In genomic region chr3:42495393-42495792, GRCh38 we compare ENCODE assay signal across 24 cellular contexts. TPM values are rescaled to one million over a fixed set of nuclear protein-coding genes. Genes with fewer than 3 reads are reported as not detected.
A peak's percentile ranks its signal among the peaks of the same experiment; 100 is the strongest.
DNase-seq lines count a peak whose midpoint lies in the region; ATAC-seq and TF ChIP-seq lines count a peak whose summit lies in the region.
"Had no signal": no experiment of that assay in that cellular context is flagged by ENCODE, and none has a peak within 500 bp of the region (broad histone marks: within the 10 kb centered on the region; RNA-seq: fewer than 3 reads in every experiment).

No MANE protein-coding gene starts in this region.

- RAD21 ChIA-PET in HCT116 (lab: Charles Lee; ENCODE audit: low non-redundant PET in 1 of 2, low total read pairs in 2 of 2, uncharacterized antibody in 2 of 2, unreplicated experiment in 2 of 2) = interaction anchor here in 1 of 2 experiments (0.6 kb wide), 1 partner anchor 295 kb away, joined by 3 read pairs; no protein-coding TSS in a partner anchor

- no peaks in the 10 kb centered on the region for H3K9me3 Mint-ChIP-seq in activated CD8-positive, alpha-beta T cell treated with anti-CD3 and anti-CD28 coated beads, Interleukin-2, amount 10 ng/mL, durations not matched to agents 7 days and 5 days (ENCODE audit: insufficient read depth)
- no peaks in the 10 kb centered on the region for H3K9me3 Mint-ChIP-seq in activated CD8-positive, alpha-beta T cell treated with anti-CD3 and anti-CD28 coated beads for 36 hours
- H3K9me3 Mint-ChIP-seq in osteocyte (ENCODE audit: unreplicated experiment) (no peaks in the 10 kb centered on the region), Calu3 (ENCODE audit: low read depth, unreplicated experiment) (no peaks in the 10 kb centered on the region)
- H3K9me3 Mint-ChIP-seq: CD8-positive, alpha-beta T cell had no signal

- BruUV-seq in HCT116 (replicated peaks; lab: Mats Ljungman, UMichigan) = no TSS peak
- BruUV-seq in Calu3 (replicated peaks; lab: Mats Ljungman, UMichigan) = no TSS peak

- intact Hi-C loops in activated CD8-positive, alpha-beta T cell treated with anti-CD3 and anti-CD28 coated beads for 36 hours (cut with micrococcal nuclease) = no loop called here
- intact Hi-C loops in HCT116 (cut with micrococcal nuclease) = no loop called here
- intact Hi-C loops in Calu3 (cut with micrococcal nuclease; ENCODE audit: unreplicated experiment) = no loop called here
- intact Hi-C loops in Right ventricle myocardium inferior (cut with DNase I) = no loop called here

- H3K9ac ChIP-seq in HCT116 (ENCODE audit: low read length) = no peak overlapping the region
- H3K9ac ChIP-seq: BLaER1 treated with 17β-estradiol and CSF1 and Interleukin-3, amounts not matched to agents 10 nM and 100 nM had no signal

- H3K27ac ChIP-seq in HCT116 (ENCODE audit: low read depth, low read length) = no peak overlapping the region
- H3K27ac ChIP-seq: BLaER1 treated with 17β-estradiol and CSF1 and Interleukin-3, amounts not matched to agents 10 nM and 100 nM; HL-60; RWPE1 had no signal

- TF ChIP-seq RAD21 in HCT116 (IDR thresholded peaks at IDR 0.05; ENCODE audit: low read depth) = no peak

- peaks cover 11% of the 10 kb centered on the region for H3K4me1 Mint-ChIP-seq in activated CD8-positive, alpha-beta T cell treated with anti-CD3 and anti-CD28 coated beads, Interleukin-2, amount 10 ng/mL, durations not matched to agents 7 days and 5 days (ENCODE audit: low read depth)
- H3K4me1 Mint-ChIP-seq in activated CD8-positive, alpha-beta T cell treated with anti-CD3 and anti-CD28 coated beads for 36 hours (ENCODE audit: low read depth) = no peaks in the 10 kb centered on the region
- H3K4me1 Mint-ChIP-seq in osteocyte (ENCODE audit: unreplicated experiment) = peaks cover 37% of the 10 kb centered on the region
- peaks cover 51% of the 10 kb centered on the region for H3K4me1 Mint-ChIP-seq in Calu3 (ENCODE audit: low read depth, unreplicated experiment)

- H3K4me2 ChIP-seq in HCT116 (ENCODE audit: low read length) = peak overlapping the region; percentile 78; the same call in 1 of the 2 replicates
- H3K4me2 ChIP-seq: BLaER1 treated with 17β-estradiol and CSF1 and Interleukin-3, amounts not matched to agents 10 nM and 100 nM had no signal

- H3K27me3 Mint-ChIP-seq in activated CD8-positive, alpha-beta T cell treated with anti-CD3 and anti-CD28 coated beads, Interleukin-2, amount 10 ng/mL, durations not matched to agents 7 days and 5 days (ENCODE audit: low read depth) = peaks cover 26% of the 10 kb centered on the region
- peaks cover 4% of the 10 kb centered on the region for H3K27me3 Mint-ChIP-seq in activated CD8-positive, alpha-beta T cell treated with anti-CD3 and anti-CD28 coated beads for 36 hours
- H3K27me3 Mint-ChIP-seq in osteocyte (ENCODE audit: unreplicated experiment) (peaks cover 10% of the 10 kb centered on the region), Calu3 (ENCODE audit: unreplicated experiment) (peaks cover 6% of the 10 kb centered on the region)

- H2AFZ ChIP-seq in HCT116 (ENCODE audit: low read depth, low read length, poor library complexity, severe bottlenecking) = no peak overlapping the region

- ATAC-seq in activated CD8-positive, alpha-beta T cell treated with anti-CD3 and anti-CD28 coated beads, Interleukin-2, amount 10 ng/mL, durations not matched to agents 7 days and 5 days = no peak
- ATAC-seq in activated CD8-positive, alpha-beta T cell treated with anti-CD3 and anti-CD28 coated beads for 36 hours = no peak
- no peak for ATAC-seq in HCT116
- ATAC-seq in Right ventricle myocardium inferior = no peak
- ATAC-seq: CD8-positive, alpha-beta T cell; HepG2 had no signal

- no peaks in the 10 kb centered on the region for H4K20me1 ChIP-seq in HCT116 (ENCODE audit: insufficient read depth)
- H4K20me1 ChIP-seq: BLaER1 treated with 17β-estradiol and CSF1 and Interleukin-3, amounts not matched to agents 10 nM and 100 nM had no signal

- DNase-seq in activated CD8-positive, alpha-beta T cell treated with anti-CD3 and anti-CD28 coated beads, Interleukin-2, amount 10 ng/mL, durations not matched to agents 7 days and 5 days = peak; percentile 10
- no peak for DNase-seq in activated CD8-positive, alpha-beta T cell treated with anti-CD3 and anti-CD28 coated beads for 36 hours
- DNase-seq in HCT116 (ENCODE audit: low read depth, low spot score) (no peak), ecto neural progenitor cell (ENCODE audit: low spot score) (peak; percentile 19), osteocyte (ENCODE audit: extremely low spot score, unreplicated experiment) (no peak), Calu3 (no peak), Right ventricle myocardium inferior (ENCODE audit: missing footprints) (no peak), epidermal melanocyte (ENCODE audit: insufficient read length, low spot score) (no peak)
- DNase-seq: 8988T, DMS153, KBM-7, NCI-H1092 treated with DMSO at 0.1 percent for 48 hours, NCI-H1436 treated with DMSO at 0.1 percent for 48 hours, NCI-H2029, NCI-H226, NCI-H510A treated with DMSO at 0.1 percent for 48 hours, NCI-H748 treated with DMSO at 0.1 percent for 48 hours, SIG-M5 had no signal

- no peak overlapping the region for H3K4me3 Mint-ChIP-seq in activated CD8-positive, alpha-beta T cell treated with anti-CD3 and anti-CD28 coated beads, Interleukin-2, amount 10 ng/mL, durations not matched to agents 7 days and 5 days
- H3K4me3 Mint-ChIP-seq in activated CD8-positive, alpha-beta T cell treated with anti-CD3 and anti-CD28 coated beads for 36 hours = no peak overlapping the region
- no peak overlapping the region for H3K4me3 Mint-ChIP-seq in osteocyte (ENCODE audit: unreplicated experiment)
- no peak overlapping the region for H3K4me3 Mint-ChIP-seq in Calu3 (ENCODE audit: low read depth, unreplicated experiment)
- H3K4me3 Mint-ChIP-seq: CD8-positive, alpha-beta T cell had no signal

- no peaks in the 10 kb centered on the region for H3K79me2 ChIP-seq in HCT116 (ENCODE audit: insufficient read depth, low read length)

- POLR2A ChIA-PET in activated CD8-positive, alpha-beta T cell treated with anti-CD3 and anti-CD28 coated beads, Interleukin-2, amount 10 ng/mL, durations not matched to agents 7 days and 5 days (lab: Charles Lee) = no interaction called here
- POLR2A ChIA-PET in activated CD8-positive, alpha-beta T cell treated with anti-CD3 and anti-CD28 coated beads for 36 hours (lab: Charles Lee) = no interaction called here
- POLR2A ChIA-PET in HCT116 (lab: Charles Lee) = no interaction called here

- H3K36me3 ChIP-seq in HCT116 (ENCODE audit: control insufficient read depth in 1 of 2, insufficient read depth in 2 of 2, low read length in 2 of 2) = no peaks in the 10 kb centered on the region
- H3K36me3 ChIP-seq: BLaER1 treated with 17β-estradiol and CSF1 and Interleukin-3, amounts not matched to agents 10 nM and 100 nM; HAP-1 had no signal

- no peak overlapping the region for H3K27ac Mint-ChIP-seq in activated CD8-positive, alpha-beta T cell treated with anti-CD3 and anti-CD28 coated beads, Interleukin-2, amount 10 ng/mL, durations not matched to agents 7 days and 5 days
- no peak overlapping the region for H3K27ac Mint-ChIP-seq in activated CD8-positive, alpha-beta T cell treated with anti-CD3 and anti-CD28 coated beads for 36 hours
- peak overlapping the region; percentile 81 for H3K27ac Mint-ChIP-seq in osteocyte (ENCODE audit: unreplicated experiment)
- no peak overlapping the region for H3K27ac Mint-ChIP-seq in Calu3 (ENCODE audit: unreplicated experiment)
- H3K27ac Mint-ChIP-seq: CD8-positive, alpha-beta T cell had no signal

- no peak for TF ChIP-seq POLR2A in HCT116 (IDR thresholded peaks at IDR 0.05; ENCODE audit: borderline replicate concordance, extremely low read depth, insufficient read depth, insufficient read length)

- CTCF ChIA-PET in activated CD8-positive, alpha-beta T cell treated with anti-CD3 and anti-CD28 coated beads, Interleukin-2, amount 10 ng/mL, durations not matched to agents 7 days and 5 days (lab: Charles Lee) = no interaction called here
- CTCF ChIA-PET in activated CD8-positive, alpha-beta T cell treated with anti-CD3 and anti-CD28 coated beads for 36 hours (lab: Charles Lee) = interaction anchor here (1.6 to 1.7 kb wide), 2 partner anchors 44 to 52 kb away, joined by 4 read pairs; no protein-coding TSS in a partner anchor
- CTCF ChIA-PET in HCT116 (lab: Charles Lee) = no interaction called here
- CTCF ChIA-PET in Calu3 (lab: Charles Lee) = no interaction called here

- no peak overlapping the region for H3K4me3 ChIP-seq in HCT116 (replicated peaks in 1 of 2; ENCODE audit: low read depth in 1 of 2, low read length in 2 of 2)
- H3K4me3 ChIP-seq: BLaER1 treated with 17β-estradiol and CSF1 and Interleukin-3, amounts not matched to agents 10 nM and 100 nM; HAP-1 had no signal

- no peaks in the 10 kb centered on the region for H3K36me3 Mint-ChIP-seq in activated CD8-positive, alpha-beta T cell treated with anti-CD3 and anti-CD28 coated beads, Interleukin-2, amount 10 ng/mL, durations not matched to agents 7 days and 5 days (ENCODE audit: low read depth)
- H3K36me3 Mint-ChIP-seq in activated CD8-positive, alpha-beta T cell treated with anti-CD3 and anti-CD28 coated beads for 36 hours (ENCODE audit: low read depth) = no peaks in the 10 kb centered on the region
- H3K36me3 Mint-ChIP-seq in osteocyte (ENCODE audit: unreplicated experiment) (no peaks in the 10 kb centered on the region), Calu3 (ENCODE audit: insufficient read depth, unreplicated experiment) (peaks cover 6% of the 10 kb centered on the region)
- H3K36me3 Mint-ChIP-seq: CD8-positive, alpha-beta T cell had no signal

- no peaks in the 10 kb centered on the region for H3K9me2 ChIP-seq in HCT116 (ENCODE audit: insufficient read depth)

- H3K9me3 ChIP-seq in HCT116 (ENCODE audit: control insufficient read depth in 1 of 2, insufficient read depth in 1 of 2, low read depth in 1 of 2, low read length in 2 of 2) = no peaks in the 10 kb centered on the region
- H3K9me3 ChIP-seq: BLaER1 treated with 17β-estradiol and CSF1 and Interleukin-3, amounts not matched to agents 10 nM and 100 nM; HAP-1 had no signal

- no peaks in the 10 kb centered on the region for H3K27me3 ChIP-seq in HCT116 (ENCODE audit: insufficient read depth, low read length)

- no peak for TF ChIP-seq CTCF in activated CD8-positive, alpha-beta T cell treated with anti-CD3 and anti-CD28 coated beads for 36 hours (IDR thresholded peaks at IDR 0.05)
- TF ChIP-seq CTCF in HCT116 (IDR thresholded peaks at IDR 0.05 in 2 of 3, conservative IDR thresholded peaks at IDR 0.05 in 1 of 3; ENCODE audit: borderline replicate concordance in 1 of 3, insufficient read depth in 1 of 3, low read depth in 2 of 3, low read length in 2 of 3) (no peak; a peak in 1 of 6 replicates), osteocyte (IDR thresholded peaks at IDR 0.05) (no peak), Calu3 (IDR thresholded peaks at IDR 0.05; ENCODE audit: unreplicated experiment) (no peak)

- H3K4me1 ChIP-seq in HCT116 (ENCODE audit: control insufficient read depth in 1 of 2, insufficient read depth in 2 of 2, low read length in 2 of 2) = peaks cover 25 to 82% of the 10 kb centered on the region in 2 experiments
- H3K4me1 ChIP-seq: HAP-1 had no signal

RNA-seq across cellular contexts. Expression of gene VIPR1, which starts 7.0 kb away (rescaled TPM):
- 1 to 10 TPM; 9.1 to 9.5 TPM for total RNA-seq in activated CD8-positive, alpha-beta T cell treated with anti-CD3 and anti-CD28 coated beads, Interleukin-2, amount 10 ng/mL, durations not matched to agents 7 days and 5 days
- 1 to 10 TPM; 8.5 to 9.0 TPM for total RNA-seq in activated CD8-positive, alpha-beta T cell treated with anti-CD3 and anti-CD28 coated beads for 36 hours
- total RNA-seq in HCT116 (2021; ENCODE audit: unreplicated experiment) = 9.6 TPM
- 4.5 and 5.6 TPM in 2 replicates for polyA plus RNA-seq in HCT116 (2012)
- 8.9 and 9.2 TPM in 2 replicates for total RNA-seq in osteocyte
- 16.6 and 19.2 TPM in 2 replicates for total RNA-seq in Calu3 (2022)
- 2.1 TPM for total RNA-seq in Right ventricle myocardium inferior

Comparison
In these comparisons a context has a peak if more than half of its experiments do, and no peak if none do; other contexts are left out.
1. DNase-seq: peak in activated CD8-positive, alpha-beta T cell treated with anti-CD3 and anti-CD28 coated beads, Interleukin-2, amount 10 ng/mL, durations not matched to agents 7 days and 5 days (single experiment) and ecto neural progenitor cell (single experiment); none in activated CD8-positive, alpha-beta T cell treated with anti-CD3 and anti-CD28 coated beads for 36 hours (single experiment), HCT116 (single experiment), osteocyte (single experiment), Calu3 (single experiment), Right ventricle myocardium inferior (single experiment) and epidermal melanocyte (single experiment).